In the genomic region with DNA sequence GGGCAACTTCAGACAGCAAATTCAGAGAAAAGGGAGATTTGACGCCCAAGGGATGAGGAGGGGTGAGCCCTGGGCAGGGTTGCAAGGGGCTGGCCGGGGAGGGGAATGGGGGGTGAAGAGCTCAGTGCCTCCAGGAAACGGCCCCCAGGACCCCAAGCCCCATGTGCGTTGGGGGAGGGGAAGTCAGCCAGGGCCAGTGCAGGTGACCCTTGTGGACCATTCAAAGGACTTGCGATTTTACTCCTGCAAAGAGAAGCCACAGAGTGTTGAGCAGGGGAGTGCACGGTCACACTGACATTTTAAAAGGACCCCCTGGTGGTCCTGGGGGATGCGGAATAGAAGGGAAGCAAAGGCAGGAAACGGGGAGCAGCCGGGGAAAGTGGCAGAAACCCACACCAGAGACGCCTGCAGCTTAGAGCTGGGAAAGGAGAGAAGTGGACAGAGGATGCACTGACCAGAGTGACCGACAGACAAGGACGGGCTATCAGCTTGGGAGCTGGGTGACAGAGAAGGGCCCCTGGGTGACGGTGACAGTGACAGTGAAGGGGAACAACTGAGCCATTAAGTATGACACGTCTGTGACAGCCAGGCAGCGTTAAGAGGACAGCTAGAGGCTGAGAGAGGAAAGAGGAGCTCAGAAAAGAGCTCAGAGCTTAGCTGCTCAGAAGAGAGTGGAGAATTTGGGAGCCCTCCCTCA, we compare ENCODE assay signal across 11 cellular contexts. TPM values are rescaled to one million over a fixed set of nuclear protein-coding genes. Genes with fewer than 3 reads are reported as not detected.
"Had no signal": no experiment of that assay in that cellular context is flagged by ENCODE, and none has a peak within 500 bp of the region (broad histone marks: within the 10 kb centered on the region; RNA-seq: fewer than 3 reads in every experiment).

No MANE protein-coding gene starts in this region.

- H3K4me1 ChIP-seq: foreskin keratinocyte, left ventricle myocardium inferior, parathyroid adenoma, tibial artery had no signal

- FAIRE-seq: colon, small intestine had no signal

- H3K79me2 ChIP-seq: parathyroid adenoma had no signal

- H3K36me3 ChIP-seq: brain microvascular endothelial cell, left ventricle myocardium inferior had no signal

- DNase-seq: activated gamma-delta T cell, hippocampal formation, T-helper 9 cell had no signal

- H3K9ac ChIP-seq: parathyroid adenoma had no signal

- H3K27ac ChIP-seq: brain microvascular endothelial cell, foreskin keratinocyte, left ventricle myocardium inferior, parathyroid adenoma, tibial artery had no signal

- H3K4me3 ChIP-seq: left ventricle myocardium inferior, tibial artery had no signal

- H2AFZ ChIP-seq: parathyroid adenoma had no signal

RNA-seq across cellular contexts. Expression of a gene that starts 54.0 kb away (rescaled TPM):
- total RNA-seq: naive thymus-derived CD8-positive, alpha-beta T cell had no signal
- polyA plus RNA-seq: naive thymus-derived CD8-positive, alpha-beta T cell had no signal
